Comparison of ENCODE assay signal across 39 cellular contexts in genomic region chrX:57655065-57655464, GRCh38. TPM values are rescaled to one million over a fixed set of nuclear protein-coding genes. Genes with fewer than 3 reads are reported as not detected.
"Had no signal": no experiment of that assay in that cellular context is flagged by ENCODE, and none has a peak within 500 bp of the region (broad histone marks: within the 10 kb centered on the region; RNA-seq: fewer than 3 reads in every experiment).

No MANE protein-coding gene starts in this region.

- H3K9me3 ChIP-seq: MG63 had no signal

- DNase-seq: Karpas-422, Kasumi-1, MG63, MM.1S, MV-4-11, NCI-H1048, NCI-H1092, NCI-H1092 treated with DMSO at 0.1 percent for 48 hours, NCI-H1105, NCI-H1105 treated with DMSO at 0.1 percent for 48 hours, NCI-H1417, NCI-H1417 treated with DMSO at 0.1 percent for 48 hours, NCI-H1436, NCI-H1436 treated with DMSO at 0.1 percent for 48 hours, NCI-H146, NCI-H1694, NCI-H1694 treated with DMSO at 0.1 percent for 48 hours, NCI-H187, NCI-H187 treated with DMSO at 0.1 percent for 48 hours, NCI-H1930, NCI-H2029, NCI-H2029 treated with DMSO at 0.1 percent for 48 hours, NCI-H2081, NCI-H2081 treated with DMSO at 0.1 percent for 48 hours, NCI-H2107, NCI-H2171, NCI-H2171 treated with DMSO at 0.1 percent for 48 hours, NCI-H2227 treated with DMSO at 0.1 percent for 48 hours, NCI-H226, NCI-H345, NCI-H446, NCI-H446 treated with DMSO at 0.1 percent for 48 hours, NCI-H510A, NCI-H510A treated with DMSO at 0.1 percent for 48 hours, NCI-H524 had no signal

- H3K36me3 ChIP-seq: MG63 had no signal

- H3K27me3 ChIP-seq: MG63 had no signal

- H3K4me3 ChIP-seq: MG63 had no signal

RNA-seq across cellular contexts. Expression of gene NLRP2B, which starts 25.0 kb away (rescaled TPM):
- total RNA-seq: LHCN-M2, M059J, MCF 10A, NCI-H460 had no signal
